In genomic region chr1:20661235-20662109, GRCh38 we compare ENCODE assay signal across 8 cellular contexts. TPM values are rescaled to one million over a fixed set of nuclear protein-coding genes. Genes with fewer than 3 reads are reported as not detected.
DNase-seq lines count a peak whose midpoint lies in the region; TF ChIP-seq lines count a peak whose summit lies in the region.

Gene DDOST, minus strand, starts transcription at chr1:20661369. Its CDS starts 19 bp downstream, at chr1:20661350.

- peak within 1 kb of the TSS; percentile 91 for H3K9ac ChIP-seq in SK-N-MC (ENCODE audit: insufficient read length)

- H3K4me3 ChIP-seq in HFF-Myc (replicated peaks; ENCODE audit: low read depth, low read length) (peak within 1 kb of the TSS; percentile 93), SK-N-MC (peak within 1 kb of the TSS; percentile 83)

- H3K27ac ChIP-seq in SK-N-MC (no peak within 1 kb of the TSS), temporal lobe (ENCODE audit: low read depth, low read length) (peak within 1 kb of the TSS; percentile 91)

- TF ChIP-seq CTCF in HFF-Myc (IDR thresholded peaks at IDR 0.05; ENCODE audit: low read depth, low read length, missing control alignments): peak; percentile 49

- no peaks in the 10 kb centered on the region for H3K9me3 ChIP-seq in SK-N-MC (ENCODE audit: low read depth, low read length)

- DNase-seq in GM04504 (ENCODE audit: low read depth) (peak; percentile 96), HFF-Myc (ENCODE audit: extremely low read depth, low read depth) (peak; percentile 94), NAMALWA (ENCODE audit: low spot score) (peak; percentile 99), SK-N-MC (ENCODE audit: low read depth, low spot score) (peak; percentile 91), germinal center (ENCODE audit: low spot score) (peak; percentile 99), nucleus accumbens (lab: John Stamatoyannopoulos, UW) (peak; percentile 74 to 98 (median 96))
- peak; percentile 97 for DNase-seq in activated naive CD4-positive, alpha-beta T cell treated with anti-CD3 and anti-CD28 coated beads, Interleukin-2, amount 50 U/mL, for 16 hours

- H3K36me3 ChIP-seq in SK-N-MC (ENCODE audit: insufficient read depth, low read length): peaks cover 32% of the 10 kb centered on the region

RNA-seq across cellular contexts. Expression of gene DDOST, which starts in this region (rescaled TPM):
- 81.4 TPM for total RNA-seq in temporal lobe
